ENCODE assay signal across 8 cellular contexts in genomic region chr14:68790656-68791077, GRCh38. TPM values are rescaled to one million over a fixed set of nuclear protein-coding genes. Genes with fewer than 3 reads are reported as not detected.
A peak's percentile ranks its signal among the peaks of the same experiment; 100 is the strongest.
DNase-seq lines count a peak whose midpoint lies in the region; ATAC-seq and TF ChIP-seq lines count a peak whose summit lies in the region.

No MANE protein-coding gene starts in this region.

- no peak for ATAC-seq in HG02973 (IDR thresholded peaks at IDR 0.05; ENCODE audit: unreplicated experiment)
- ATAC-seq in GM21526 (IDR thresholded peaks at IDR 0.05; ENCODE audit: low FRiP score, unreplicated experiment) = no peak

- TF ChIP-seq CTCF in A673 (conservative IDR thresholded peaks at IDR 0.05; ENCODE audit: low read depth, low read length) = no peak

- no peaks in the 10 kb centered on the region for H3K9me3 Mint-ChIP-seq in activated naive CD4-positive, alpha-beta T cell treated with anti-CD3 and anti-CD28 coated beads for 36 hours

- intact Hi-C loops in A673 (cut with micrococcal nuclease; ENCODE audit: unreplicated experiment) = loop anchor here (5.0 to 10.0 kb wide), 2 partner anchors 108 to 416 kb away; no protein-coding TSS in a partner anchor
- intact Hi-C loops in activated naive CD4-positive, alpha-beta T cell treated with anti-CD3 and anti-CD28 coated beads for 36 hours (cut with micrococcal nuclease) = loop anchor here (1.0 to 10.0 kb wide), 4 partner anchors 8 to 1864 kb away; partner anchors contain the start of genes ACTN1 and SUSD6

- peaks cover 43% of the 10 kb centered on the region for H3K4me1 Mint-ChIP-seq in activated naive CD4-positive, alpha-beta T cell treated with anti-CD3 and anti-CD28 coated beads for 36 hours (ENCODE audit: low read depth)

- H3K4me1 ChIP-seq in A673 (ENCODE audit: insufficient read depth, low read length, poor library complexity, severe bottlenecking) (peaks cover 38% of the 10 kb centered on the region), iPS DF 6.9 (ENCODE audit: control insufficient read depth, insufficient read depth, low read length) (peaks cover 6% of the 10 kb centered on the region)

- H3K27ac Mint-ChIP-seq in activated naive CD4-positive, alpha-beta T cell treated with anti-CD3 and anti-CD28 coated beads for 36 hours = peak overlapping the region; percentile 100

- POLR2A ChIA-PET in A673 (lab: Charles Lee; ENCODE audit: low non-redundant PET) = interaction anchor here (0.9 kb wide), 1 partner anchor 47 kb away, joined by 3 read pairs; no protein-coding TSS in a partner anchor

- H3K36me3 Mint-ChIP-seq in activated naive CD4-positive, alpha-beta T cell treated with anti-CD3 and anti-CD28 coated beads for 36 hours (ENCODE audit: low read depth) = peaks cover 56% of the 10 kb centered on the region

- H3K4me3 ChIP-seq in A673 (ENCODE audit: low read depth, low read length, poor library complexity, severe bottlenecking) (peak overlapping the region; percentile 74), iPS DF 6.9 (ENCODE audit: low read length) (peak overlapping the region; percentile 96; the same call in 1 of the 2 replicates)

- H3K36me3 ChIP-seq in A673 (ENCODE audit: insufficient read depth, low read length, poor library complexity, severe bottlenecking) (peaks cover 33% of the 10 kb centered on the region), iPS DF 6.9 (ENCODE audit: control insufficient read depth, insufficient read depth, low read length) (peaks cover 19% of the 10 kb centered on the region)

- H3K9me3 ChIP-seq in A673 (ENCODE audit: low read depth, low read length, poor library complexity, severe bottlenecking) (no peaks in the 10 kb centered on the region), iPS DF 6.9 (ENCODE audit: control insufficient read depth, insufficient read depth, low read length) (no peaks in the 10 kb centered on the region)

- DNase-seq in A673 (ENCODE audit: low spot score) (no peak), NOMO-1 treated with dmso at 0.1 percent for 144 hours (lab: John Stamatoyannopoulos, UW; ENCODE audit: unreplicated experiment) (peak; percentile 35), iPS DF 6.9 (ENCODE audit: low read depth, low spot score) (no peak), DMS79 (lab: John Stamatoyannopoulos, UW) (no peak)
- DNase-seq in activated naive CD4-positive, alpha-beta T cell treated with anti-CD3 and anti-CD28 coated beads for 36 hours = peak; percentile 86
- peak in 2 of 3 donors; percentile 67 to 69 for DNase-seq in stimulated activated CD4-positive, alpha-beta T cell treated with anti-CD3 and anti-CD28 coated beads, Interleukin-12 subunit alpha, Interleukin-12 subunit beta, amount 100 ng/mL, for 48 hours (ENCODE audit: low read depth in 2 of 3, low spot score in 1 of 3)

- H3K27me3 ChIP-seq in A673 (replicated peaks; ENCODE audit: insufficient read depth, low read depth, low read length, poor library complexity) (no peaks in the 10 kb centered on the region), iPS DF 6.9 (ENCODE audit: control insufficient read depth, insufficient read depth, low read length) (no peaks in the 10 kb centered on the region)

- no TSS peak for BruUV-seq in A673 (replicated peaks; lab: Mats Ljungman, UMichigan)

- H3K27ac ChIP-seq in A673 (ENCODE audit: low read depth, low read length, poor library complexity, severe bottlenecking) (peak overlapping the region; percentile 97), iPS DF 6.9 (ENCODE audit: low read length) (no peak overlapping the region)

- 100% methylated on average over 1 of the region's 8 CpGs for WGBS in iPS DF 6.9 (ENCODE audit: insufficient coverage, insufficient read length)

- H3K4me3 Mint-ChIP-seq in activated naive CD4-positive, alpha-beta T cell treated with anti-CD3 and anti-CD28 coated beads for 36 hours = peak overlapping the region; percentile 90

- CTCF ChIA-PET in A673 (lab: Charles Lee) = no interaction called here
- CTCF ChIA-PET in activated naive CD4-positive, alpha-beta T cell treated with anti-CD3 and anti-CD28 coated beads for 36 hours (lab: Charles Lee) = interaction anchor here (0.6 to 16.7 kb wide), 11 partner anchors 9 to 973 kb away, joined by 3 to 270 read pairs (median 6); no protein-coding TSS in a partner anchor

- no peaks in the 10 kb centered on the region for H3K27me3 Mint-ChIP-seq in activated naive CD4-positive, alpha-beta T cell treated with anti-CD3 and anti-CD28 coated beads for 36 hours (ENCODE audit: low read depth)

RNA-seq across cellular contexts. Expression of gene ZFP36L1, which starts 2.2 kb away (rescaled TPM):
- total RNA-seq in A673 (2021) = 69.5 and 77.1 TPM in 2 replicates
- total RNA-seq in activated naive CD4-positive, alpha-beta T cell treated with anti-CD3 and anti-CD28 coated beads for 36 hours = 10 to 100 TPM; 76.8 to 85.1 TPM

Comparison
In these comparisons a context has a peak if more than half of its experiments do, and no peak if none do; other contexts are left out.
1. DNase-seq: peak in NOMO-1 treated with dmso at 0.1 percent for 144 hours (single experiment), activated naive CD4-positive, alpha-beta T cell treated with anti-CD3 and anti-CD28 coated beads for 36 hours (single experiment) and stimulated activated CD4-positive, alpha-beta T cell treated with anti-CD3 and anti-CD28 coated beads, Interleukin-12 subunit alpha, Interleukin-12 subunit beta, amount 100 ng/mL, for 48 hours (2 of 3); none in A673 (single experiment), iPS DF 6.9 (single experiment) and DMS79 (single experiment).